7 cellular contexts compared by ENCODE assay signal in genomic region chr9:87374023-87374942, GRCh38.
DNase-seq lines count a peak whose midpoint lies in the region; ATAC-seq, FAIRE-seq and TF ChIP-seq lines count a peak whose summit lies in the region.
"Not testable (repeated sequence)": the region's sequence is repeated elsewhere in the genome, so short reads cannot be mapped to it uniquely, and the experiment has no call there.

No MANE protein-coding gene starts in this region.

- TF ChIP-seq CTCF in GM23338 (conservative IDR thresholded peaks at IDR 0.05; ENCODE audit: low read depth in 2 of 2); kidney (IDR thresholded peaks at IDR 0.05; ENCODE audit: borderline replicate concordance, extremely low read depth, insufficient read depth): not testable (repeated sequence)

- H3K36me3 Mint-ChIP-seq in GM23338 (ENCODE audit: low read depth), result not testable (repeated sequence)

- ATAC-seq in GM18505 (IDR thresholded peaks at IDR 0.05; ENCODE audit: unreplicated experiment), result peak; percentile 89
- ATAC-seq in GM23338, result peak; percentile 86
- peak; percentile 65 for ATAC-seq in HG03565 (IDR thresholded peaks at IDR 0.05; ENCODE audit: unreplicated experiment)

- H3K4me1 ChIP-seq in GM23338 (ENCODE audit: insufficient read depth) (peaks cover 36% of the 10 kb centered on the region), kidney (ENCODE audit: control insufficient read depth in 1 of 2, insufficient read depth in 1 of 2, low read depth in 1 of 2, low read length in 2 of 2) (peaks cover 6 to 25% of the 10 kb centered on the region in 2 donors)

- peak overlapping the region; percentile 73 for H3K27ac Mint-ChIP-seq in GM23338

- intact Hi-C loops in kidney (cut with DNase I), result not testable (repeated sequence)

- H3K27me3 Mint-ChIP-seq in GM23338 (ENCODE audit: insufficient read depth, low read depth, poor library complexity), result not testable (repeated sequence)

- H3K9me3 Mint-ChIP-seq in GM23338, result not testable (repeated sequence)

- H3K9ac ChIP-seq in kidney (ENCODE audit: low read length in 2 of 2), result not testable (repeated sequence)

- not testable (repeated sequence) for H3K9me3 ChIP-seq in kidney (ENCODE audit: control insufficient read depth in 1 of 2, low read length in 2 of 2)

- not testable (repeated sequence) for H3K9me2 ChIP-seq in GM23338 (ENCODE audit: insufficient read depth)

- not testable (repeated sequence) for H3F3A ChIP-seq in GM23338 (replicated peaks; ENCODE audit: low read depth)

- H2AFZ ChIP-seq in GM23338, result 0 out of 2 replicates have a peak overlapping the region, but pooled peaks have one; percentile 5

- DNase-seq in GM23338 (ENCODE audit: low spot score) (peak; percentile 36), amniotic epithelial cell (ENCODE audit: low read depth) (peak; percentile 76)
- DNase-seq in activated CD4-positive, alpha-beta T cell treated with anti-CD3 and anti-CD28 coated beads for 24 hours (ENCODE audit: low read depth in 2 of 2), result peak; percentile 0 to 15
- DNase-seq in kidney, result not testable (repeated sequence)
- DNase-seq in stimulated activated CD4-positive, alpha-beta T cell treated with anti-CD3 and anti-CD28 coated beads, Interleukin-12 subunit alpha, Interleukin-12 subunit beta, amount 100 ng/mL, for 4 hours, result peak; percentile 0

- not testable (repeated sequence) for H3K27me3 ChIP-seq in GM23338 (ENCODE audit: insufficient read depth)

- FAIRE-seq in kidney (lab: Jason Lieb, UNC), result not testable (repeated sequence)

- H3K4me3 ChIP-seq in GM23338; kidney (ENCODE audit: low read length in 2 of 2): not testable (repeated sequence)

- not testable (repeated sequence) for H4K20me1 ChIP-seq in GM23338 (replicated peaks; ENCODE audit: insufficient read depth)

- peak overlapping the region; percentile 88 for H3K27ac ChIP-seq in GM23338 (ENCODE audit: low read depth)
- peak overlapping the region; percentile 43 to 56 for H3K27ac ChIP-seq in kidney (ENCODE audit: low read depth in 2 of 2, low read length in 2 of 2)

- peaks cover 34% of the 10 kb centered on the region for H3K4me1 Mint-ChIP-seq in GM23338

- H3K4me2 ChIP-seq in GM23338, result peak overlapping the region; percentile 61

- not testable (repeated sequence) for H3K79me2 ChIP-seq in GM23338 (replicated peaks; ENCODE audit: insufficient read depth)

- not testable (repeated sequence) for TF ChIP-seq POLR2A in GM18505 (IDR thresholded peaks at IDR 0.05; ENCODE audit: borderline replicate concordance, extremely low read depth, insufficient read depth, insufficient read length)

- H3K36me3 ChIP-seq in GM23338 (ENCODE audit: insufficient read depth); kidney (ENCODE audit: control insufficient read depth in 1 of 2, insufficient read depth in 2 of 2, low read length in 2 of 2): not testable (repeated sequence)

- not testable (repeated sequence) for H3K4me3 Mint-ChIP-seq in GM23338

TF ChIP-seq in GM23338, 12 proteins besides CTCF, POLR2A, EP300 and RAD21:
- peak; percentile 38; the same call in 1 of the 2 replicates for TF ChIP-seq ZNF462 (CRISPR knock-in tag; IDR thresholded peaks at IDR 0.05)
